In genomic region chr1:41434306-41434705, GRCh38 we compare ENCODE assay signal across 25 cellular contexts. TPM values are rescaled to one million over a fixed set of nuclear protein-coding genes. Genes with fewer than 3 reads are reported as not detected.
A peak's percentile ranks its signal among the peaks of the same experiment; 100 is the strongest.
DNase-seq lines count a peak whose midpoint lies in the region; ATAC-seq and TF ChIP-seq lines count a peak whose summit lies in the region.
"Had no signal": no experiment of that assay in that cellular context is flagged by ENCODE, and none has a peak within 500 bp of the region (broad histone marks: within the 10 kb centered on the region; RNA-seq: fewer than 3 reads in every experiment).

No MANE protein-coding gene starts in this region.

- H3K4me1 ChIP-seq in NT2/D1 (ENCODE audit: insufficient read depth, insufficient read length): peaks cover 27% of the 10 kb centered on the region
- H3K4me1 ChIP-seq in mesendoderm (ENCODE audit: control insufficient read depth, low read depth, low read length): peaks cover 17% of the 10 kb centered on the region
- H3K4me1 ChIP-seq in osteoblast (ENCODE audit: insufficient read depth, low read length): peaks cover 23% of the 10 kb centered on the region

- no peak overlapping the region for H4K8ac ChIP-seq in mesendoderm (ENCODE audit: low read depth, low read length)

- peak overlapping the region; percentile 93 for H3K4ac ChIP-seq in mesendoderm (ENCODE audit: low read depth, low read length)

- H3K4me3 ChIP-seq in NT2/D1 (ENCODE audit: insufficient read length, low read depth) (no peak overlapping the region), mesendoderm (ENCODE audit: low read length) (no peak overlapping the region), osteoblast (ENCODE audit: insufficient read depth, low read length) (no peak overlapping the region)
- H3K4me3 ChIP-seq: BLaER1 treated with 17β-estradiol and CSF1 and Interleukin-3, amounts not matched to agents 10 nM and 100 nM; GM23248 had no signal

- WGBS in mesendoderm (ENCODE audit: extremely low coverage, insufficient coverage, low lambda C conversion rate): no CpG with 5 or more reads among the region's 5 CpGs

- peak overlapping the region; percentile 37 for H2BK120ac ChIP-seq in mesendoderm (ENCODE audit: low read depth, low read length)

- H2BK5ac ChIP-seq in mesendoderm (ENCODE audit: low read length): no peak overlapping the region

- TF ChIP-seq CTCF in 22Rv1 (IDR thresholded peaks at IDR 0.05) (no peak), osteoblast (IDR thresholded peaks at IDR 0.05; ENCODE audit: extremely low read depth, low read depth, low read length) (no peak)

- ATAC-seq in HG02852 (IDR thresholded peaks at IDR 0.05; ENCODE audit: unreplicated experiment) (no peak), HG02610 (IDR thresholded peaks at IDR 0.05; ENCODE audit: unreplicated experiment) (no peak)
- ATAC-seq: HepG2 had no signal

- H3K9me3 ChIP-seq in NT2/D1 (ENCODE audit: insufficient read depth, low read length) (no peaks in the 10 kb centered on the region), osteoblast (ENCODE audit: low read depth, low read length) (no peaks in the 10 kb centered on the region)
- H3K9me3 ChIP-seq: BLaER1 treated with 17β-estradiol and CSF1 and Interleukin-3, amounts not matched to agents 10 nM and 100 nM had no signal

- peak overlapping the region; percentile 43 for H3K18ac ChIP-seq in mesendoderm (ENCODE audit: low read length)

- H3K23ac ChIP-seq in mesendoderm (ENCODE audit: low read length): no peak overlapping the region

- H3K79me1 ChIP-seq in mesendoderm (ENCODE audit: low read length): no peaks in the 10 kb centered on the region

- no peak overlapping the region for H3K4me2 ChIP-seq in mesendoderm (ENCODE audit: low read length)
- no peak overlapping the region for H3K4me2 ChIP-seq in osteoblast (ENCODE audit: insufficient read depth, low read length)
- H3K4me2 ChIP-seq: BLaER1 treated with 17β-estradiol and CSF1 and Interleukin-3, amounts not matched to agents 10 nM and 100 nM had no signal

- H3K9ac ChIP-seq in NT2/D1 (ENCODE audit: insufficient read length, low read depth): peak overlapping the region; percentile 1
- H3K9ac ChIP-seq in mesendoderm (ENCODE audit: low read length): no peak overlapping the region
- H3K9ac ChIP-seq: BLaER1 treated with 17β-estradiol and CSF1 and Interleukin-3, amounts not matched to agents 10 nM and 100 nM; GM23248 had no signal

- no peak overlapping the region for H4K5ac ChIP-seq in mesendoderm (ENCODE audit: low read length)

- H3K36me3 ChIP-seq in NT2/D1 (ENCODE audit: insufficient read depth, insufficient read length, low read length): no peaks in the 10 kb centered on the region
- no peaks in the 10 kb centered on the region for H3K36me3 ChIP-seq in mesendoderm (ENCODE audit: control insufficient read depth, insufficient read depth, low read length)
- H3K36me3 ChIP-seq in osteoblast (ENCODE audit: insufficient read depth, low read length): no peaks in the 10 kb centered on the region
- H3K36me3 ChIP-seq: BLaER1 treated with 17β-estradiol and CSF1 and Interleukin-3, amounts not matched to agents 10 nM and 100 nM had no signal

- H2AFZ ChIP-seq in osteoblast (ENCODE audit: low read length): no peak overlapping the region
- H2AFZ ChIP-seq: GM23248 had no signal

- DNase-seq in NT2/D1 (ENCODE audit: low read depth, low spot score) (no peak), mesendoderm (peak; percentile 65), osteoblast (ENCODE audit: insufficient read length, low spot score, missing footprints) (peak; percentile 58), NCI-H1694 (lab: John Stamatoyannopoulos, UW) (no peak), RKO (ENCODE audit: low spot score) (no peak)
- DNase-seq: AML-193; CD4-positive, alpha-beta T cell; DMS53; GM23248; H7; HFFc6; Karpas-422; NCI-H1092 treated with DMSO at 0.1 percent for 48 hours; NCI-H1436; NCI-H187 treated with DMSO at 0.1 percent for 48 hours; NCI-H446; NCI-H524 treated with DMSO at 0.1 percent for 48 hours; NCI-H774; SIG-M5 had no signal

- H3K27ac ChIP-seq in 22Rv1 (peak overlapping the region; percentile 46; the same call in 1 of the 2 replicates), mesendoderm (ENCODE audit: low read depth, low read length) (no peak overlapping the region), osteoblast (ENCODE audit: low read depth, low read length) (no peak overlapping the region)
- H3K27ac ChIP-seq: BLaER1 treated with 17β-estradiol and CSF1 and Interleukin-3, amounts not matched to agents 10 nM and 100 nM; GM23248 had no signal

- H3K79me2 ChIP-seq in mesendoderm (ENCODE audit: control insufficient read depth, insufficient read depth, low read length) (no peaks in the 10 kb centered on the region), osteoblast (ENCODE audit: insufficient read depth, low read length) (no peaks in the 10 kb centered on the region)

- H2AK5ac ChIP-seq in mesendoderm (ENCODE audit: low read length): no peak overlapping the region

- H4K20me1 ChIP-seq in osteoblast (ENCODE audit: insufficient read depth, low read length): no peaks in the 10 kb centered on the region
- H4K20me1 ChIP-seq: BLaER1 treated with 17β-estradiol and CSF1 and Interleukin-3, amounts not matched to agents 10 nM and 100 nM had no signal

- H3K27me3 ChIP-seq in NT2/D1 (ENCODE audit: insufficient read depth, insufficient read length): no peaks in the 10 kb centered on the region
- H3K27me3 ChIP-seq in mesendoderm (ENCODE audit: insufficient read depth, low read length, poor library complexity): no peaks in the 10 kb centered on the region
- H3K27me3 ChIP-seq in osteoblast (ENCODE audit: insufficient read depth, low read length): peaks cover 10% of the 10 kb centered on the region
- H3K27me3 ChIP-seq: BLaER1 treated with 17β-estradiol and CSF1 and Interleukin-3, amounts not matched to agents 10 nM and 100 nM had no signal

- H3K56ac ChIP-seq in mesendoderm (ENCODE audit: low read length): peak overlapping the region; percentile 58

- H2BK15ac ChIP-seq in mesendoderm (replicated peaks; ENCODE audit: low read depth): no peak overlapping the region

RNA-seq across cellular contexts. Expression of gene EDN2, which starts 50.2 kb away (rescaled TPM):
- 0.48 TPM for polyA plus RNA-seq in mesendoderm (2013, experiment 1 of 2)
- 0.48 TPM for polyA plus RNA-seq in mesendoderm (2013, experiment 2 of 2)
- total RNA-seq in osteoblast: not detected in 2 replicates
- total RNA-seq: CD4-positive, alpha-beta T cell; GM23248; HepG2; HFFc6; HT1080 had no signal
- polyA plus RNA-seq: GM23248, HepG2 had no signal

Comparison
In these comparisons a context has a peak if more than half of its experiments do, and no peak if none do; other contexts are left out.
1. DNase-seq: peak in mesendoderm (single experiment) and osteoblast (single experiment); none in NT2/D1 (single experiment), NCI-H1694 (single experiment) and RKO (single experiment).